Comparison of ENCODE assay signal across 8 cellular contexts in genomic region chr5:36606437-36607113, GRCh38. TPM values are rescaled to one million over a fixed set of nuclear protein-coding genes. Genes with fewer than 3 reads are reported as not detected.
A peak's percentile ranks its signal among the peaks of the same experiment; 100 is the strongest.
DNase-seq lines count a peak whose midpoint lies in the region; ATAC-seq and TF ChIP-seq lines count a peak whose summit lies in the region.

Gene SLC1A3, plus strand, starts transcription at chr5:36606606. Its CDS starts 1,818 bp downstream, at chr5:36608424.

- H4K20me1 ChIP-seq in PC-9 (ENCODE audit: insufficient read depth) = no peaks in the 10 kb centered on the region; the same call in 1 of the 2 replicates

- H3K79me2 ChIP-seq in PC-9 (ENCODE audit: low read depth) = peaks cover 45% of the 10 kb centered on the region

- peak within 1 kb of the TSS; percentile 89 to 92 (median 91) for H3K4me3 Mint-ChIP-seq in brain

- no peaks in the 10 kb centered on the region; the same call in 1 of the 2 replicates for H3K9me2 ChIP-seq in PC-9 (ENCODE audit: insufficient read depth)

- H3K9me3 ChIP-seq in PC-9 (ENCODE audit: insufficient read depth, low read depth) (peaks cover 12% of the 10 kb centered on the region; the same call in 1 of the 2 replicates), iPS-18c (ENCODE audit: control insufficient read depth, insufficient read depth, low read length) (no peaks in the 10 kb centered on the region), gastrocnemius medialis (no peaks in the 10 kb centered on the region)

- H3K27me3 ChIP-seq in PC-9 (ENCODE audit: insufficient read depth, low read depth) (no peaks in the 10 kb centered on the region), gastrocnemius medialis (no peaks in the 10 kb centered on the region)

- H3K4me3 ChIP-seq in PC-9 (peak within 1 kb of the TSS; percentile 88), iPS-18c (ENCODE audit: insufficient read depth, low read depth, low read length) (peak within 1 kb of the TSS; percentile 64), gastrocnemius medialis (peak within 1 kb of the TSS; percentile 59 to 83 (median 76))

- in situ Hi-C loops in gastrocnemius medialis (cut with MboI; ENCODE audit: low sequenced_read_pairs in 4 of 4) = loop anchor here in 1 of 4 donors (10.0 kb wide), 1 partner anchor 88 kb away; no protein-coding TSS in a partner anchor

- H3K4me1 ChIP-seq in PC-9 (replicated peaks; ENCODE audit: insufficient read depth) (peaks cover 48% of the 10 kb centered on the region), gastrocnemius medialis (peaks cover 21 to 34% of the 10 kb centered on the region in 2 donors)

- TF ChIP-seq CTCF in PC-9 (conservative IDR thresholded peaks at IDR 0.05) (no peak), brain (conservative IDR thresholded peaks at IDR 0.05) (no peak), gastrocnemius medialis (IDR thresholded peaks at IDR 0.05 in 4 of 5, conservative IDR thresholded peaks at IDR 0.05 in 1 of 5) (no peak)

- CTCF ChIA-PET in PC-9 (lab: Charles Lee) = no interaction called here

- H2AFZ ChIP-seq in PC-9 = peak within 1 kb of the TSS; percentile 91

- H3K9me3 Mint-ChIP-seq in brain = no peaks in the 10 kb centered on the region

- peaks cover 19% of the 10 kb centered on the region for H3K27me3 Mint-ChIP-seq in brain

- DNase-seq in CD1c-positive myeloid dendritic cell (ENCODE audit: extremely low spot score) (peak; percentile 58), PC-9 (peak in 1 of 2 experiments; percentile 85), gastrocnemius medialis (peak; percentile 64 to 72), T-helper 9 cell (no peak)

- no TSS peak for BruUV-seq in PC-9 (replicated peaks; lab: Mats Ljungman, UMichigan)

- POLR2A ChIA-PET in PC-9 (lab: Charles Lee; ENCODE audit: unreplicated experiment) = no interaction called here

- H3K4me1 Mint-ChIP-seq in brain = peaks cover 74% of the 10 kb centered on the region

- peak within 1 kb of the TSS; percentile 89 for H3K4me2 ChIP-seq in PC-9

- ATAC-seq in GM19043 (IDR thresholded peaks at IDR 0.05; ENCODE audit: low read depth, unreplicated experiment) (peak; percentile 78), HG03139 (IDR thresholded peaks at IDR 0.05; ENCODE audit: unreplicated experiment) (peak; percentile 70), gastrocnemius medialis (peak; percentile 94 to 95)

- peaks cover 36% of the 10 kb centered on the region for H3F3A ChIP-seq in PC-9 (ENCODE audit: insufficient read depth, low read depth)

- peak within 1 kb of the TSS; percentile 75 for H3K27ac ChIP-seq in PC-9
- H3K27ac ChIP-seq in gastrocnemius medialis = peak within 1 kb of the TSS; percentile 75 to 94 (median 91)

- H3K27ac Mint-ChIP-seq in brain = peak within 1 kb of the TSS; percentile 87 to 97 (median 91)

- intact Hi-C loops in PC-9 (cut with micrococcal nuclease; ENCODE audit: unreplicated experiment) = no loop called here
- intact Hi-C loops in gastrocnemius medialis (cut with DNase I; ENCODE audit: low total_unique reads) = loop anchor here (2.0 to 10.0 kb wide), 3 partner anchors 86 to 276 kb away; no protein-coding TSS in a partner anchor

- H3K36me3 Mint-ChIP-seq in brain = peaks cover 25% of the 10 kb centered on the region

- TF ChIP-seq POLR2A in gastrocnemius medialis (IDR thresholded peaks at IDR 0.05) = peak; percentile 77 to 92

- H3K36me3 ChIP-seq in PC-9 (ENCODE audit: low read depth) (peaks cover 33% of the 10 kb centered on the region), gastrocnemius medialis (no peaks in the 10 kb centered on the region)

RNA-seq across cellular contexts. Expression of gene SLC1A3, which starts in this region (rescaled TPM):
- total RNA-seq in PC-9 (2021) = 0.24 TPM in 1 of 2 replicates, not detected in the other
- polyA plus RNA-seq in brain (ENCODE audit: insufficient read depth, low read depth, low replicate concordance) = 202 TPM
- total RNA-seq in gastrocnemius medialis = 10 to 100 TPM in 3 of 4 donors, 1 to 10 TPM in 1; 5.3 to 69.4 (median 17.4) TPM
